ENCODE assay signal across 2 cellular contexts in the genomic region with DNA sequence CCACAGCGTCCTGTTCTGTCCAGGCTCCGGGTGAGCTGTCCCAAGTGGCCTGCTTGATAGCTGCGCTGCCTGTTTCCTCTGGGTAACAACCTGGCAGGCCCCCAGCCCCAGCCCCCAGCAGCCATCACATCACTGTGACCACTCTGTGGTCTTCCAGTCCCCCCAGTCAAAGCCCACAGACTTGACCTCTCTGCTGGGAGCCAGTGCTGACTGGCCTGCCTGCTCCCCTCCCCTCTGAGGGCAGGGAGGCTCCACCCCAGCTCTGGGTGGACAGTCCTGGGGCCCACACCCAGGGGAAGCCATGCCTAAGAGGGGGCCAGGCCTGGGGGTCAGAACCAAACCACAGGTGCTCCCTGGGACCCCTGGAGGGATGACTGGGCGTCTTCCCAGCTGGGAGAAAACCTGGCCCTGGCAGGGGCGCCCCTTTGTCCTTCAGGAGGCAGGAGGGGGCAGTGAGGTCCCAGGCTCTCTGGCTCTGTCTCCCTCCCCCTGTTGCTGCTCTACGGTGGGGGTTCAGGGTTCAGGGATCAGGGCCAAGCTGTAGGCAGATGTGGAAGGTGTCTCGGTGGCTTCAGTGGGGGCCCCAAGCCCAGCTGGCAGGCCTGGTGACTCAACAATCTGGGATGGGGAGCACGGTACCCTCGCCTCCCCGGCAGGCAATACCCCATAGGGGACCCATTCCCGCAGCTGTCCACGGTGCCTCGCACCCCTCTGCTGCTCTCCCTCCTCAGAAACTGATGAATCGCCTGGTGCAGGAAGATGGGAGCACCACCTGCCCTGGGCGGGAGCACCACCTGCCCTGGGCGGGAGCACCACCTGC.
TF ChIP-seq lines count a peak whose summit lies in the region.

No MANE protein-coding gene starts in this region.

TF ChIP-seq in HEK293, 187 proteins besides CTCF, POLR2A, EP300 and RAD21:
- TF ChIP-seq ZNF394 (tag by site-specific recombination; IDR thresholded peaks at IDR 0.05; ENCODE audit: borderline replicate concordance) (no peak), ZNF529 (tag by site-specific recombination; IDR thresholded peaks at IDR 0.05; ENCODE audit: insufficient replicate concordance) (no peak), GLIS2 (tag by site-specific recombination; IDR thresholded peaks at IDR 0.05) (0 out of 2 replicates have a peak, but pooled peaks have one; percentile 39), GLIS1 (tag by site-specific recombination; IDR thresholded peaks at IDR 0.05) (peak; percentile 81), ZBTB10 (tag by site-specific recombination; IDR thresholded peaks at IDR 0.05) (peak; percentile 23; the same call in 1 of the 2 replicates)

TF ChIP-seq in K562, 482 proteins besides CTCF, POLR2A, EP300 and RAD21:
- no peak for TF ChIP-seq TFAM (CRISPR knock-in tag; conservative IDR thresholded peaks at IDR 0.05)
- no peak for TF ChIP-seq XRCC5 (IDR thresholded peaks at IDR 0.05; ENCODE audit: low read depth, low read length)
- TF ChIP-seq SRSF7 (optimal IDR thresholded peaks at IDR 0.05; ENCODE audit: low read depth, low read length) = no peak
- TF ChIP-seq NONO (IDR thresholded peaks at IDR 0.05; ENCODE audit: low read depth in 2 of 2, low read length in 1 of 2) = peak in 1 of 2 experiments; percentile 92; a peak in 1 of 4 replicates
- TF ChIP-seq, protein P1, sequence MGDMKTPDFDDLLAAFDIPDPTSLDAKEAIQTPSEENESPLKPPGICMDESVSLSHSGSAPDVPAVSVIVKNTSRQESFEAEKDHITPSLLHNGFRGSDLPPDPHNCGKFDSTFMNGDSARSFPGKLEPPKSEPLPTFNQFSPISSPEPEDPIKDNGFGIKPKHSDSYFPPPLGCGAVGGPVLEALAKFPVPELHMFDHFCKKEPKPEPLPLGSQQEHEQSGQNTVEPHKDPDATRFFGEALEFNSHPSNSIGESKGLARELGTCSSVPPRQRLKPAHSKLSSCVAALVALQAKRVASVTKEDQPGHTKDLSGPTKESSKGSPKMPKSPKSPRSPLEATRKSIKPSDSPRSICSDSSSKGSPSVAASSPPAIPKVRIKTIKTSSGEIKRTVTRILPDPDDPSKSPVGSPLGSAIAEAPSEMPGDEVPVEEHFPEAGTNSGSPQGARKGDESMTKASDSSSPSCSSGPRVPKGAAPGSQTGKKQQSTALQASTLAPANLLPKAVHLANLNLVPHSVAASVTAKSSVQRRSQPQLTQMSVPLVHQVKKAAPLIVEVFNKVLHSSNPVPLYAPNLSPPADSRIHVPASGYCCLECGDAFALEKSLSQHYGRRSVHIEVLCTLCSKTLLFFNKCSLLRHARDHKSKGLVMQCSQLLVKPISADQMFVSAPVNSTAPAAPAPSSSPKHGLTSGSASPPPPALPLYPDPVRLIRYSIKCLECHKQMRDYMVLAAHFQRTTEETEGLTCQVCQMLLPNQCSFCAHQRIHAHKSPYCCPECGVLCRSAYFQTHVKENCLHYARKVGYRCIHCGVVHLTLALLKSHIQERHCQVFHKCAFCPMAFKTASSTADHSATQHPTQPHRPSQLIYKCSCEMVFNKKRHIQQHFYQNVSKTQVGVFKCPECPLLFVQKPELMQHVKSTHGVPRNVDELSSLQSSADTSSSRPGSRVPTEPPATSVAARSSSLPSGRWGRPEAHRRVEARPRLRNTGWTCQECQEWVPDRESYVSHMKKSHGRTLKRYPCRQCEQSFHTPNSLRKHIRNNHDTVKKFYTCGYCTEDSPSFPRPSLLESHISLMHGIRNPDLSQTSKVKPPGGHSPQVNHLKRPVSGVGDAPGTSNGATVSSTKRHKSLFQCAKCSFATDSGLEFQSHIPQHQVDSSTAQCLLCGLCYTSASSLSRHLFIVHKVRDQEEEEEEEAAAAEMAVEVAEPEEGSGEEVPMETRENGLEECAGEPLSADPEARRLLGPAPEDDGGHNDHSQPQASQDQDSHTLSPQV (IDR thresholded peaks at IDR 0.05) = 0 out of 2 replicates have a peak, but pooled peaks have one; percentile 30
- no peak for TF ChIP-seq ZNF143 (CRISPR knock-in tag; IDR thresholded peaks at IDR 0.05)
- TF ChIP-seq RBM39 (optimal IDR thresholded peaks at IDR 0.05; ENCODE audit: low read depth, low read length) = no peak
- 0 out of 4 replicates have a peak, but pooled peaks of 1 of the 2 experiments have one; percentile 14 for TF ChIP-seq MAZ (CRISPR knock-in tag; conservative IDR thresholded peaks at IDR 0.05 in 1 of 2, IDR thresholded peaks at IDR 0.05 in 1 of 2)
- TF ChIP-seq EP400 (IDR thresholded peaks at IDR 0.05) = no peak
- no peak for TF ChIP-seq RBM34 (IDR thresholded peaks at IDR 0.05; ENCODE audit: borderline replicate concordance, insufficient read depth, low read length)
- TF ChIP-seq ZNF76 (CRISPR knock-in tag; IDR thresholded peaks at IDR 0.05; ENCODE audit: borderline replicate concordance) = no peak
- peak; percentile 100; the same call in 1 of the 2 replicates for TF ChIP-seq ZNF263 (CRISPR knock-in tag; IDR thresholded peaks at IDR 0.05; ENCODE audit: borderline replicate concordance)
